28 cellular contexts compared by ENCODE assay signal in the genomic region with DNA sequence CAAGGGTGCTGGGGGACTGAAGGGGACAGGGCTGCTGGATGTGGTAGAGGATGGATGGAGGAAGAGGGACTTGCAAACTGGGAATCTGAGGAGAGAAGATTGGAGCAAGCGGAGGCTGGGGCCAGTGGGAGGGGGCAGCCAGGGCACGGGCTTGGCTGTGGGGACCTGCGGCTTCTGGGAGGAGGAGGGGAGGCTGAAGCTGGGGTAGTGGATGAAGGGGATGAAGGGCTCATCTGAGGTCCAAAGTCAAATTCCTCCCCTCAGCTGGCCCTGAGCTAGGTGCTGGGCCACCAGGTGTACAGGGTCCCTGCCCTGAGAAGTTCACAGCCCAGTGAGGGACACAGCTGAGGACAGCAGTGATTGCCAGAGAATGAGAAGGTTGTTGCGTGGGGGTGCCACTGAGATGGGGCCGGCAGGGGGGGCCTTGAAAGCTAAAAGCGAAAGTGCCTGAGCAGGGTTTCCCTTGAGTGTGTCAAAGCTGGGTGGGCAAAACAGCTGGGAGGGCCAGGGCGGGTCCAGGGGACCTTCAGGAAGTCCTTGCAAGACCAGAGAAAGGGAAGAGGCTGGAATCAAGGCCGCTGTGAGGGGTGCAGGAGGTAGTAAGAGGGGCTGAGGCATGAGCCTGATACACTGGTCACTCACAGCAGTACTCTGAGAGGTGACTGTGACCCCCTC.
A peak's percentile ranks its signal among the peaks of the same experiment; 100 is the strongest.
DNase-seq lines count a peak whose midpoint lies in the region; ATAC-seq and TF ChIP-seq lines count a peak whose summit lies in the region.
"Had no signal": no experiment of that assay in that cellular context is flagged by ENCODE, and none has a peak within 500 bp of the region (broad histone marks: within the 10 kb centered on the region; RNA-seq: fewer than 3 reads in every experiment).

No MANE protein-coding gene starts in this region.

- no peak for ATAC-seq in activated naive CD4-positive, alpha-beta T cell treated with anti-CD3 and anti-CD28 coated beads, Interleukin-2, amount 50 U/mL, for 72 hours
- ATAC-seq in left lobe of liver (no peak), HG03108 (IDR thresholded peaks at IDR 0.05; ENCODE audit: unreplicated experiment) (no peak)
- ATAC-seq: gastrocnemius medialis, psoas muscle, T-helper 17 cell had no signal

- H2BK12ac ChIP-seq in H9 (ENCODE audit: insufficient read length, low read depth, low read length): no peak overlapping the region

- no peak overlapping the region for H2AK5ac ChIP-seq in H9 (ENCODE audit: insufficient read length, low read length)

- no peak overlapping the region for H4K8ac ChIP-seq in H9 (replicated peaks; ENCODE audit: insufficient read length, low read depth, low read length)

- no peaks in the 10 kb centered on the region for H3K9me3 Mint-ChIP-seq in activated naive CD4-positive, alpha-beta T cell treated with anti-CD3 and anti-CD28 coated beads for 36 hours
- H3K9me3 Mint-ChIP-seq in activated naive CD4-positive, alpha-beta T cell treated with anti-CD3 and anti-CD28 coated beads, Interleukin-2, amount 50 U/mL, for 72 hours: no peaks in the 10 kb centered on the region
- no peaks in the 10 kb centered on the region; a peak in 2 of 5 replicates for H3K9me3 Mint-ChIP-seq in H9
- H3K9me3 Mint-ChIP-seq: CD8-positive, alpha-beta memory T cell; dendritic cell treated with granulocyte-macrophage colony-stimulating factor and Interleukin-4, amounts not matched to agents 40 ng/mL and 50 ng/mL, for 4 days; immature natural killer cell had no signal

- peak; percentile 3 for DNase-seq in activated naive CD4-positive, alpha-beta T cell treated with anti-CD3 and anti-CD28 coated beads for 36 hours
- no peak for DNase-seq in activated naive CD4-positive, alpha-beta T cell treated with anti-CD3 and anti-CD28 coated beads, Interleukin-2, amount 50 U/mL, for 72 hours (ENCODE audit: low spot score in 2 of 2)
- DNase-seq in H9: peak; percentile 24
- DNase-seq in left lobe of liver (ENCODE audit: low spot score): peak; percentile 28
- DNase-seq in ureter (ENCODE audit: low spot score): peak; percentile 25
- DNase-seq in foreskin fibroblast: no peak
- DNase-seq in esophagus squamous epithelium (lab: John Stamatoyannopoulos, UW): no peak
- DNase-seq: activated CD8-positive, alpha-beta memory T cell treated with anti-CD3 and anti-CD28 coated beads for 24 hours; BE2C; DMS53; hypothalamus; immature natural killer cell; Karpas-422; mesendoderm; NCI-H1436 treated with DMSO at 0.1 percent for 48 hours; NCI-H2107; NCI-H774; stimulated activated naive CD4-positive, alpha-beta T cell; T-helper 17 cell had no signal

- no peak overlapping the region for H3K4me3 Mint-ChIP-seq in activated naive CD4-positive, alpha-beta T cell treated with anti-CD3 and anti-CD28 coated beads for 36 hours
- no peak overlapping the region for H3K4me3 Mint-ChIP-seq in H9
- H3K4me3 Mint-ChIP-seq: activated naive CD8-positive, alpha-beta T cell; CD8-positive, alpha-beta memory T cell; dendritic cell treated with granulocyte-macrophage colony-stimulating factor and Interleukin-4, amounts not matched to agents 40 ng/mL and 50 ng/mL, for 4 days; immature natural killer cell; T-helper 17 cell had no signal

- H3K9ac ChIP-seq in H9 (ENCODE audit: extremely low read depth, insufficient read length, low read length): no peak overlapping the region

- no peaks in the 10 kb centered on the region for H3K36me3 Mint-ChIP-seq in activated naive CD4-positive, alpha-beta T cell treated with anti-CD3 and anti-CD28 coated beads for 36 hours (ENCODE audit: low read depth)
- H3K36me3 Mint-ChIP-seq in activated naive CD4-positive, alpha-beta T cell treated with anti-CD3 and anti-CD28 coated beads, Interleukin-2, amount 50 U/mL, for 72 hours: no peaks in the 10 kb centered on the region
- peaks cover 4 to 15% (median 13%) of the 10 kb centered on the region in 3 experiments; a peak in 6 of 7 replicates for H3K36me3 Mint-ChIP-seq in H9 (ENCODE audit: insufficient read depth in 1 of 3, low read depth in 3 of 3)
- H3K36me3 Mint-ChIP-seq: activated naive CD8-positive, alpha-beta T cell; CD8-positive, alpha-beta memory T cell; immature natural killer cell had no signal

- H3K14ac ChIP-seq in H9 (ENCODE audit: insufficient read depth, low read length): no peak overlapping the region

- H3K27me3 ChIP-seq in H9 (ENCODE audit: insufficient read depth, low read length) (no peaks in the 10 kb centered on the region), esophagus squamous epithelium (peaks cover 0 to 41% (median 0%) of the 10 kb centered on the region in 4 donors)
- H3K27me3 ChIP-seq: ascending aorta, BE2C, cardiac muscle cell, gastrocnemius medialis had no signal

- no peaks in the 10 kb centered on the region for H3K79me2 ChIP-seq in H9 (ENCODE audit: insufficient read depth, low read length)

- no peaks in the 10 kb centered on the region for H4K20me1 ChIP-seq in H9 (ENCODE audit: control insufficient read depth, insufficient read depth, insufficient read length)

- H2BK5ac ChIP-seq in H9 (ENCODE audit: insufficient read length, low read length): no peak overlapping the region

- no peak overlapping the region for H3K27ac ChIP-seq in H9 (ENCODE audit: insufficient read length, low read depth, low read length)
- H3K27ac ChIP-seq in esophagus squamous epithelium: no peak overlapping the region
- H3K27ac ChIP-seq: ascending aorta, cardiac muscle cell, gastrocnemius medialis, psoas muscle, thoracic aorta had no signal

- no peak overlapping the region for H2BK120ac ChIP-seq in H9 (ENCODE audit: low read depth, low read length, poor library complexity, severe bottlenecking)

- H3K23ac ChIP-seq in H9 (ENCODE audit: insufficient read length, low read depth, low read length): no peak overlapping the region

- intact Hi-C loops in activated naive CD4-positive, alpha-beta T cell treated with anti-CD3 and anti-CD28 coated beads for 36 hours (cut with micrococcal nuclease): no loop called here
- intact Hi-C loops in esophagus squamous epithelium (cut with DNase I): no loop called here

- no peaks in the 10 kb centered on the region for H3K4me1 Mint-ChIP-seq in activated naive CD4-positive, alpha-beta T cell treated with anti-CD3 and anti-CD28 coated beads for 36 hours (ENCODE audit: low read depth)
- no peaks in the 10 kb centered on the region for H3K4me1 Mint-ChIP-seq in H9
- H3K4me1 Mint-ChIP-seq: CD8-positive, alpha-beta memory T cell; immature natural killer cell had no signal

- H3K4me2 ChIP-seq in H9 (ENCODE audit: insufficient read depth, insufficient read length, low read length): no peak overlapping the region

- TF ChIP-seq CTCF in H9 (conservative IDR thresholded peaks at IDR 0.05): no peak
- TF ChIP-seq CTCF in foreskin fibroblast (IDR thresholded peaks at IDR 0.05; ENCODE audit: low read depth, low read length): no peak
- TF ChIP-seq CTCF in esophagus squamous epithelium (IDR thresholded peaks at IDR 0.05): no peak

- H2BK20ac ChIP-seq in H9 (ENCODE audit: low read depth, low read length, poor library complexity, severe bottlenecking): no peak overlapping the region

- H3K27me3 Mint-ChIP-seq in activated naive CD4-positive, alpha-beta T cell treated with anti-CD3 and anti-CD28 coated beads for 36 hours (ENCODE audit: low read depth): no peaks in the 10 kb centered on the region
- no peaks in the 10 kb centered on the region; the same call in 1 of the 2 replicates for H3K27me3 Mint-ChIP-seq in H9 (ENCODE audit: low read depth)
- H3K27me3 Mint-ChIP-seq: activated naive CD8-positive, alpha-beta T cell had no signal

- H3K4me3 ChIP-seq in foreskin fibroblast (ENCODE audit: low read depth in 1 of 2, low read length in 2 of 2) (no peak overlapping the region), esophagus squamous epithelium (no peak overlapping the region)
- H3K4me3 ChIP-seq: ascending aorta, cardiac muscle cell, gastrocnemius medialis, psoas muscle, thoracic aorta had no signal

- H3K4me1 ChIP-seq in H9 (ENCODE audit: insufficient read depth, low read length) (no peaks in the 10 kb centered on the region), esophagus squamous epithelium (no peaks in the 10 kb centered on the region)
- H3K4me1 ChIP-seq: ascending aorta, BE2C, gastrocnemius medialis, psoas muscle had no signal

- H3K9me3 ChIP-seq in H9 (ENCODE audit: control insufficient read depth, low read depth, low read length): no peaks in the 10 kb centered on the region
- H3K9me3 ChIP-seq in esophagus squamous epithelium: no peaks in the 10 kb centered on the region
- H3K9me3 ChIP-seq: ascending aorta, BE2C, gastrocnemius medialis, psoas muscle, thoracic aorta had no signal

- H3K23me2 ChIP-seq in H9 (ENCODE audit: insufficient read length, low read depth, low read length, poor library complexity, severe bottlenecking): no peaks in the 10 kb centered on the region

- no peak overlapping the region for H4K5ac ChIP-seq in H9 (ENCODE audit: insufficient read length, low read depth, low read length)

- no peak overlapping the region for H3K27ac Mint-ChIP-seq in activated naive CD4-positive, alpha-beta T cell treated with anti-CD3 and anti-CD28 coated beads for 36 hours
- no peak overlapping the region for H3K27ac Mint-ChIP-seq in activated naive CD4-positive, alpha-beta T cell treated with anti-CD3 and anti-CD28 coated beads, Interleukin-2, amount 50 U/mL, for 72 hours
- H3K27ac Mint-ChIP-seq in H9: peak overlapping the region in 2 of 3 experiments; percentile 26 to 65; a peak in 3 of 7 replicates
- H3K27ac Mint-ChIP-seq: activated naive CD8-positive, alpha-beta T cell; dendritic cell treated with granulocyte-macrophage colony-stimulating factor and Interleukin-4, amounts not matched to agents 40 ng/mL and 50 ng/mL, for 4 days; immature natural killer cell; T-helper 17 cell had no signal

- no peak overlapping the region for H2AFZ ChIP-seq in H9 (ENCODE audit: low read length)

- H3K79me1 ChIP-seq in H9 (ENCODE audit: insufficient read depth, low read depth, low read length, poor library complexity, severe bottlenecking): no peaks in the 10 kb centered on the region

- H3K4ac ChIP-seq in H9 (ENCODE audit: low read depth, low read length): no peak overlapping the region

- TF ChIP-seq POLR2A in esophagus squamous epithelium (IDR thresholded peaks at IDR 0.05): no peak

- H3K36me3 ChIP-seq in esophagus squamous epithelium: no peaks in the 10 kb centered on the region
- H3K36me3 ChIP-seq: ascending aorta, BE2C, cardiac muscle cell, gastrocnemius medialis, thoracic aorta had no signal

- H4K91ac ChIP-seq in H9 (ENCODE audit: insufficient read length, low read depth, low read length): no peak overlapping the region

- no peak overlapping the region for H2BK15ac ChIP-seq in H9 (ENCODE audit: low read depth, low read length)

- H3T11ph ChIP-seq in H9 (ENCODE audit: low read length): no peak overlapping the region

- no CpG with 5 or more reads among the region's 8 CpGs for WGBS in H9 (ENCODE audit: extremely low coverage, insufficient read length, low lambda C conversion rate)
- WGBS in esophagus squamous epithelium, 2 donors: 79 to 95% methylated on average over 7 of the region's 8 CpGs

- CTCF ChIA-PET in activated naive CD4-positive, alpha-beta T cell treated with anti-CD3 and anti-CD28 coated beads for 36 hours (lab: Charles Lee): interaction anchor here (0.6 kb wide), 1 partner anchor 27 kb away, joined by 4 read pairs; no protein-coding TSS in a partner anchor

- no peak overlapping the region for H3K56ac ChIP-seq in H9 (ENCODE audit: insufficient read length, low read depth, low read length)

- H3K18ac ChIP-seq in H9 (ENCODE audit: insufficient read length, low read depth, low read length): no peak overlapping the region

Comparison
In these comparisons a context has a peak if more than half of its experiments do, and no peak if none do; other contexts are left out.
1. DNase-seq: peak in activated naive CD4-positive, alpha-beta T cell treated with anti-CD3 and anti-CD28 coated beads for 36 hours (single experiment), H9 (single experiment), left lobe of liver (single experiment) and ureter (single experiment); none in activated naive CD4-positive, alpha-beta T cell treated with anti-CD3 and anti-CD28 coated beads, Interleukin-2, amount 50 U/mL, for 72 hours (0 of 2), foreskin fibroblast (0 of 2) and esophagus squamous epithelium (single experiment).
2. H3K27ac Mint-ChIP-seq: peak in H9 (2 of 3); none in activated naive CD4-positive, alpha-beta T cell treated with anti-CD3 and anti-CD28 coated beads for 36 hours (single experiment) and activated naive CD4-positive, alpha-beta T cell treated with anti-CD3 and anti-CD28 coated beads, Interleukin-2, amount 50 U/mL, for 72 hours (0 of 2).